Comparison of ENCODE assay signal across 17 cellular contexts in genomic region chr2:20214566-20215182, GRCh38. TPM values are rescaled to one million over a fixed set of nuclear protein-coding genes. Genes with fewer than 3 reads are reported as not detected.
DNase-seq lines count a peak whose midpoint lies in the region; ATAC-seq, FAIRE-seq and TF ChIP-seq lines count a peak whose summit lies in the region.
"Had no signal": no experiment of that assay in that cellular context is flagged by ENCODE, and none has a peak within 500 bp of the region (broad histone marks: within the 10 kb centered on the region; RNA-seq: fewer than 3 reads in every experiment).

No MANE protein-coding gene starts in this region.

- no peaks in the 10 kb centered on the region for H3K9me3 ChIP-seq in GM12878 (replicated peaks; ENCODE audit: control insufficient read depth, insufficient read depth, low read length)
- no peaks in the 10 kb centered on the region for H3K9me3 ChIP-seq in mesenchymal stem cell (ENCODE audit: control insufficient read depth, low read length)
- H3K9me3 ChIP-seq in upper lobe of right lung = no peaks in the 10 kb centered on the region
- H3K9me3 ChIP-seq in CD8-positive, alpha-beta T cell (ENCODE audit: low read length) = no peaks in the 10 kb centered on the region
- H3K9me3 ChIP-seq: tibial artery had no signal

- H2BK5ac ChIP-seq in mesenchymal stem cell (ENCODE audit: low read depth, low read length, poor library complexity, severe bottlenecking) = no peak overlapping the region

- in situ Hi-C loops in GM12878 (cut with MboI) = no loop called here

- intact Hi-C loops in GM12878 (cut with micrococcal nuclease; ENCODE audit: unreplicated experiment) (no loop called here), upper lobe of right lung (cut with DNase I) (no loop called here)
- intact Hi-C loops in CD8-positive, alpha-beta T cell (cut with DNase I, micrococcal nuclease) = no loop called here

- H3K9ac ChIP-seq in GM12878 (ENCODE audit: control insufficient read depth, insufficient read depth, low read length) (no peak overlapping the region), mesenchymal stem cell (ENCODE audit: low read length) (no peak overlapping the region)

- no peak overlapping the region for H2BK120ac ChIP-seq in mesenchymal stem cell (ENCODE audit: low read depth, low read length)

- TF ChIP-seq EP300 in GM12878 (IDR thresholded peaks at IDR 0.05; ENCODE audit: borderline replicate concordance in 1 of 2, control insufficient read depth in 1 of 2, low read depth in 2 of 2, low read length in 2 of 2) = no peak

- no peaks in the 10 kb centered on the region for H3K36me3 Mint-ChIP-seq in CD8-positive, alpha-beta T cell
- H3K36me3 Mint-ChIP-seq: CD4-positive, CD25-positive, alpha-beta regulatory T cell; naive thymus-derived CD8-positive, alpha-beta T cell had no signal

- SMC1A ChIA-PET in GM12878 (lab: Charles Lee; ENCODE audit: uncharacterized antibody, unreplicated experiment) = interaction anchor here (0.6 to 1.4 kb wide), 7 partner anchors 11 to 258 kb away, joined by 3 to 8 read pairs (median 5); partner anchors contain the start of gene SDC1

- H3K18ac ChIP-seq in mesenchymal stem cell (ENCODE audit: low read depth in 1 of 2, low read length in 2 of 2) = no peak overlapping the region

- no peaks in the 10 kb centered on the region for H3K4me1 Mint-ChIP-seq in CD8-positive, alpha-beta T cell (ENCODE audit: low read depth)
- H3K4me1 Mint-ChIP-seq: CD4-positive, CD25-positive, alpha-beta regulatory T cell had no signal

- no peaks in the 10 kb centered on the region for H3K9me3 Mint-ChIP-seq in CD8-positive, alpha-beta T cell
- H3K9me3 Mint-ChIP-seq: CD4-positive, CD25-positive, alpha-beta regulatory T cell; naive thymus-derived CD8-positive, alpha-beta T cell had no signal

- H2BK15ac ChIP-seq in mesenchymal stem cell (ENCODE audit: low read depth, poor library complexity, severe bottlenecking) = no peak overlapping the region

- H3K27me3 ChIP-seq in GM12878 (replicated peaks in 1 of 2; ENCODE audit: control insufficient read depth in 2 of 2, insufficient read depth in 2 of 2, low read length in 1 of 2) = no peaks in the 10 kb centered on the region
- H3K27me3 ChIP-seq in mesenchymal stem cell (ENCODE audit: control insufficient read depth in 1 of 2, insufficient read depth in 1 of 2, low read length in 2 of 2) = no peaks in the 10 kb centered on the region
- H3K27me3 ChIP-seq in upper lobe of right lung = no peaks in the 10 kb centered on the region
- no peaks in the 10 kb centered on the region for H3K27me3 ChIP-seq in CD8-positive, alpha-beta T cell (ENCODE audit: insufficient read depth, low read length)

- H2AK5ac ChIP-seq in mesenchymal stem cell (ENCODE audit: low read length, severe bottlenecking) = no peak overlapping the region

- DNase-seq in GM12878 (ENCODE audit: low read depth, low spot score) (no peak), mesenchymal stem cell (no peak), upper lobe of right lung (no peak), NCI-H82 treated with DMSO at 0.1 percent for 48 hours (lab: John Stamatoyannopoulos, UW; ENCODE audit: unreplicated experiment) (no peak), DMS 273 treated with DMSO at 0.1 percent for 48 hours (lab: John Stamatoyannopoulos, UW) (no peak)
- DNase-seq in CD8-positive, alpha-beta T cell = no peak
- DNase-seq: activated CD4-positive, alpha-beta T cell treated with anti-CD3 and anti-CD28 coated beads for 1 hour; activated CD8-positive, alpha-beta memory T cell treated with anti-CD3 and anti-CD28 coated beads, Interleukin-2, amount 50 U/mL, for 48 hours; activated naive CD4-positive, alpha-beta T cell treated with Interleukin-2 at 50 U/mL for 16 hours; CD4-positive, CD25-positive, alpha-beta regulatory T cell; NCI-H1930; stimulated activated CD4-positive, alpha-beta T cell treated with anti-CD3 and anti-CD28 coated beads, Interleukin-2, amount 100 ng/mL, for 24 hours; tibial artery had no signal

- RAD21 ChIA-PET in GM12878 (lab: Charles Lee; ENCODE audit: unreplicated experiment) = interaction anchor here (0.7 to 6.2 kb wide), 6 partner anchors 7 to 79 kb away, joined by 3 to 69 read pairs (median 5); partner anchors contain the start of gene SDC1

- H2BK12ac ChIP-seq in mesenchymal stem cell (ENCODE audit: low read length in 2 of 2) = peak overlapping the region in 1 of 2 experiments; percentile 17

- peak overlapping the region in 1 of 2 experiments; percentile 31 for H3K4ac ChIP-seq in mesenchymal stem cell (ENCODE audit: low read depth in 1 of 2, low read length in 2 of 2)

- peaks cover 33% of the 10 kb centered on the region for H3K79me1 ChIP-seq in mesenchymal stem cell (replicated peaks; ENCODE audit: low read length, poor library complexity, severe bottlenecking)

- POLR2A ChIA-PET in GM12878 (lab: Charles Lee) = interaction anchor here (0.6 to 5.0 kb wide), 6 partner anchors 8 to 69 kb away, joined by 3 to 38 read pairs (median 4); partner anchors contain the start of gene SDC1
- POLR2A ChIA-PET in CD8-positive, alpha-beta T cell (lab: Charles Lee) = no interaction called here

- no peak for FAIRE-seq in GM12878 (lab: Jason Lieb, UNC)

- ATAC-seq in HG02870 (IDR thresholded peaks at IDR 0.05; ENCODE audit: unreplicated experiment) = peak; percentile 1
- ATAC-seq in GM12878 = peak; percentile 45
- no peak for ATAC-seq in upper lobe of right lung
- no peak for ATAC-seq in CD8-positive, alpha-beta T cell
- ATAC-seq: naive thymus-derived CD8-positive, alpha-beta T cell; Right ventricle myocardium inferior had no signal

- no peak overlapping the region for H3K4me3 Mint-ChIP-seq in CD8-positive, alpha-beta T cell
- H3K4me3 Mint-ChIP-seq: CD4-positive, CD25-positive, alpha-beta regulatory T cell; naive thymus-derived CD8-positive, alpha-beta T cell had no signal

- no peak overlapping the region for H3K23ac ChIP-seq in mesenchymal stem cell (ENCODE audit: low read length in 2 of 2)

- H3K4me1 ChIP-seq in GM12878 (ENCODE audit: control insufficient read depth, insufficient read depth, low read length) (peaks cover 48% of the 10 kb centered on the region), mesenchymal stem cell (ENCODE audit: control insufficient read depth, insufficient read depth, low read depth, low read length) (peaks cover 62% of the 10 kb centered on the region), upper lobe of right lung (peaks cover 12% of the 10 kb centered on the region)
- H3K4me1 ChIP-seq in CD8-positive, alpha-beta T cell (ENCODE audit: insufficient read depth, low read length) = no peaks in the 10 kb centered on the region

- 72% methylated on average over 2 of the region's 2 CpGs for WGBS in GM12878 (ENCODE audit: insufficient coverage, insufficient replicate concordance, low lambda C conversion rate, missing lambda C conversion rate)
- WGBS in mesenchymal stem cell = 75% methylated on average over 2 of the region's 2 CpGs

- 0 out of 2 replicates have a peak overlapping the region, but pooled peaks have one; percentile 83 for H3K4me2 ChIP-seq in GM12878 (ENCODE audit: control insufficient read depth, insufficient read depth)
- H3K4me2 ChIP-seq in mesenchymal stem cell (ENCODE audit: low read length, poor library complexity, severe bottlenecking) = no peak overlapping the region

- no TSS peak for BruUV-seq in GM12878 (replicated peaks; lab: Mats Ljungman, UMichigan)

- H3K14ac ChIP-seq in mesenchymal stem cell (ENCODE audit: low read length in 2 of 2) = peak overlapping the region in 1 of 2 experiments; percentile 76

- peak overlapping the region; percentile 33 for H4K8ac ChIP-seq in mesenchymal stem cell (ENCODE audit: low read length)

- TF ChIP-seq RAD21 in GM12878 (IDR thresholded peaks at IDR 0.05; ENCODE audit: insufficient read depth, low read depth, low read length) = no peak

- H3K27ac ChIP-seq in GM12878 (ENCODE audit: control insufficient read depth, insufficient read depth) (peak overlapping the region; percentile 45), mesenchymal stem cell (ENCODE audit: low read length, poor library complexity, severe bottlenecking) (no peak overlapping the region), upper lobe of right lung (peak overlapping the region; percentile 60)
- H3K27ac ChIP-seq in CD8-positive, alpha-beta T cell (ENCODE audit: low read depth, low read length) = no peak overlapping the region
- H3K27ac ChIP-seq: tibial artery had no signal

- H3K79me2 ChIP-seq in GM12878 (ENCODE audit: control insufficient read depth, insufficient read depth, low read length) = peaks cover 29% of the 10 kb centered on the region

- peaks cover 4% of the 10 kb centered on the region for H3K27me3 Mint-ChIP-seq in CD8-positive, alpha-beta T cell (ENCODE audit: low read depth)

- H4K20me1 ChIP-seq in GM12878 (ENCODE audit: control insufficient read depth, insufficient read depth) = no peaks in the 10 kb centered on the region

- H3K36me3 ChIP-seq in GM12878 (ENCODE audit: control insufficient read depth in 2 of 2, insufficient read depth in 2 of 2, low read length in 1 of 2) = no peaks in the 10 kb centered on the region
- H3K36me3 ChIP-seq in mesenchymal stem cell (ENCODE audit: control insufficient read depth in 1 of 2, insufficient read depth in 2 of 2, low read depth in 1 of 2, low read length in 2 of 2) = peaks cover 0 to 40% of the 10 kb centered on the region in 2 experiments
- H3K36me3 ChIP-seq in upper lobe of right lung = no peaks in the 10 kb centered on the region
- H3K36me3 ChIP-seq in CD8-positive, alpha-beta T cell (ENCODE audit: insufficient read depth, low read length) = no peaks in the 10 kb centered on the region
- H3K36me3 ChIP-seq: tibial artery had no signal

- no peak overlapping the region for H3K4me3 ChIP-seq in GM12878
- no peak overlapping the region for H3K4me3 ChIP-seq in mesenchymal stem cell (ENCODE audit: insufficient read depth in 1 of 2, low read depth in 1 of 2, low read length in 2 of 2)
- H3K4me3 ChIP-seq in upper lobe of right lung = no peak overlapping the region
- H3K4me3 ChIP-seq in CD8-positive, alpha-beta T cell (ENCODE audit: low read depth, low read length) = no peak overlapping the region
- H3K4me3 ChIP-seq: tibial artery had no signal

- H4K91ac ChIP-seq in mesenchymal stem cell (ENCODE audit: low read length) = peak overlapping the region; percentile 30

- CTCF ChIA-PET in GM12878 (lab: Yijun Ruan, JAX) = interaction anchor here (0.8 to 6.2 kb wide), 3 partner anchors 8 to 68 kb away, joined by 3 to 39 read pairs (median 16); partner anchors contain the start of gene SDC1
- CTCF ChIA-PET in CD8-positive, alpha-beta T cell (lab: Charles Lee) = no interaction called here

- H3K27ac Mint-ChIP-seq in CD8-positive, alpha-beta T cell = no peak overlapping the region

- H2AFZ ChIP-seq in GM12878 (ENCODE audit: control insufficient read depth, low read depth, low read length) = peak overlapping the region; percentile 21; the same call in 1 of the 2 replicates
- H2AFZ ChIP-seq in mesenchymal stem cell (ENCODE audit: low read depth, low read length) = no peak overlapping the region

- no peak for TF ChIP-seq POLR2A in GM12878 (IDR thresholded peaks at IDR 0.05; ENCODE audit: low read depth, low read length)

- TF ChIP-seq CTCF in GM12878 (IDR thresholded peaks at IDR 0.05 in 2 of 3, conservative IDR thresholded peaks at IDR 0.05 in 1 of 3; ENCODE audit: control insufficient read depth in 2 of 3, extremely low read depth in 1 of 3, insufficient read depth in 1 of 3, low read depth in 3 of 3, low read length in 3 of 3) (no peak), upper lobe of right lung (IDR thresholded peaks at IDR 0.05) (no peak)
- TF ChIP-seq CTCF in CD8-positive, alpha-beta T cell (IDR thresholded peaks at IDR 0.05) = no peak

RNA-seq across cellular contexts. Expression of gene SDC1, which starts 10.3 kb away (rescaled TPM):
- 75.7 and 78.9 TPM in 2 replicates for total RNA-seq in GM12878 (2013; cell fraction: nucleolus; rRNA removed)
- total RNA-seq in GM12878 (2014; rRNA removed) (25.8 and 26.6 TPM in 2 replicates), GM12878 (2014; rRNA removed; fragmentation: Illumina TruSeq; extraction: Trizol) (9.6 and 12.4 TPM in 2 replicates), GM12878 (2021) (31.0 and 33.1 TPM in 2 replicates), upper lobe of right lung (148 TPM)
- 11.9 TPM for polyA plus RNA-seq in GM12878 (2011; ENCODE audit: low read depth)
- polyA plus RNA-seq in GM12878 (2011; rRNA removed) (13.3 and 21.5 TPM in 2 replicates), GM12878 (2014; fragmentation: Illumina TruSeq; extraction: Trizol) (4.4 and 7.0 TPM in 2 replicates), GM12878 (2014; fragmentation: Nextera tagmentation; extraction: Ambion mirVana) (1 to 10 TPM in 1 of 2 experiments, under 1 TPM in 1; 0.85 to 2.2 TPM), GM12878 (2014; rRNA removed) (24.4 and 25.9 TPM in 2 replicates), GM12878 (2016; fragmentation: Nextera tagmentation; extraction: Ambion mirVana) (10 to 100 TPM; 33.8 to 36.8 TPM)
- 23.5 and 34.5 TPM in 2 replicates for polyA plus RNA-seq in GM12878 (2011; cell fraction: cytosol; rRNA removed)
- 21.3 and 28.2 TPM in 2 replicates for polyA plus RNA-seq in GM12878 (2011; cell fraction: nucleus; rRNA removed)
- polyA plus RNA-seq in GM12878 (2012) = 18.7 and 26.5 TPM in 2 replicates
- polyA minus RNA-seq in GM12878 (2011; rRNA and poly(A)+ RNA removed) = 10.0 and 19.3 TPM in 2 replicates
- polyA minus RNA-seq in GM12878 (2011; cell fraction: cytosol; rRNA and poly(A)+ RNA removed) = 11.2 and 11.4 TPM in 2 replicates
- 3.4 and 5.3 TPM in 2 replicates for polyA minus RNA-seq in GM12878 (2011; cell fraction: nucleus; rRNA and poly(A)+ RNA removed)
- 8.4 TPM for polyA plus RNA-seq in mesenchymal stem cell (2013, experiment 1 of 2)
- polyA plus RNA-seq in mesenchymal stem cell (2013, experiment 2 of 2) = 6.9 TPM
- not detected for total RNA-seq in CD8-positive, alpha-beta T cell
- total RNA-seq: CD4-positive, CD25-positive, alpha-beta regulatory T cell; naive thymus-derived CD8-positive, alpha-beta T cell; T-helper 1 cell treated with Interleukin-12 subunit alpha and Interleukin-12 subunit beta and Interleukin-4 antibody, amounts not matched to agents 30 ng/mL and 1 ng/mL, for 36 hours had no signal
- polyA plus RNA-seq: CD4-positive, CD25-positive, alpha-beta regulatory T cell; naive thymus-derived CD8-positive, alpha-beta T cell had no signal

Comparison
In these comparisons a context has a peak if more than half of its experiments do, and no peak if none do; other contexts are left out.
1. ATAC-seq: peak in HG02870 (single experiment) and GM12878 (single experiment); none in upper lobe of right lung (single experiment) and CD8-positive, alpha-beta T cell (single experiment).
2. H3K27ac ChIP-seq: peak in GM12878 (single experiment) and upper lobe of right lung (single experiment); none in mesenchymal stem cell (single experiment) and CD8-positive, alpha-beta T cell (single experiment).
3. RNA of gene SDC1, which starts 10.3 kb away (total RNA-seq): 148 TPM in upper lobe of right lung (single experiment) and 9.6 to 78.9 TPM in GM12878; not detected in CD8-positive, alpha-beta T cell; every median in the first group is over 10 times any median in the second.